ENCODE assay signal across 1 cellular context in the genomic region with DNA sequence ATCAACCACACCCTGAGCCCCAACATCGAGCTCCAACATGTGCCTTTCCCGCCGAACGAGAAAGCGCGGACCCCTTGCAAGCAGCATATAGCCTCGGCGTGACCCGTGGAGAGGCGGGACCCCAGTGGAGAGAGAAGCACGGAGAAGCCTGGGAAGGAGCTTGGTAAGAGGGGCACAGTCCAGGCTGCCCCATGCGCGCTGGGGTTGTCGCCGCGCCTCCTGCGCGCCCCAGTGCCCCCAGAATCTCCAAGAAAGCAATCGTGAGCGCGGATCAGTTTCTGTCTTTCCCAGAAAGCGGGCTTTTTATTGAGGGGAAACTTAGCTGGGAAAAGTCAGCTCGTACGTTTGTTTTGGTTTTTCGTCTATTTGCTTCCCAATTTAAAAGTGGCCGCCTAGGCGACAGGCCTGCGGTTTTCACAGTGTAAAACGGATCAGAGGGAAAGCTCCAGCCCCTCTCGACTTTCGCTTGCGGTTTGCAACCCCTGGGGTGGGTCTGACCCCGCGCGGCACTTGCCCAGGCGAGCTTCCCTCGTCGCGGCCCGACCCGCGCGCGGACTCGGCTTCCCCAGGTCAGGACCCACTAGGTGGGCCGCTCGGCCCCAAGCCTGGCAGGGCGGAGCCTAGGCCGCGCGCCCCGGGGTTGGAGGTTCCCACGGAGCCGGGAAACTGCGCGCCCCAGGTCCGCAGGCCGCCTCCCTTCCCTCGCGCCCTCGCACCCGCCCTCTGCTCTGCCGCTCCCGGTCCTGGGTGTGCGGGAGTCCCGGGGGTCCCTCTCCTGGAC.
TF ChIP-seq lines count a peak whose summit lies in the region.

No MANE protein-coding gene starts in this region.

TF ChIP-seq in GM23338, 12 proteins besides CTCF, POLR2A, EP300 and RAD21:
- TF ChIP-seq, protein P1, sequence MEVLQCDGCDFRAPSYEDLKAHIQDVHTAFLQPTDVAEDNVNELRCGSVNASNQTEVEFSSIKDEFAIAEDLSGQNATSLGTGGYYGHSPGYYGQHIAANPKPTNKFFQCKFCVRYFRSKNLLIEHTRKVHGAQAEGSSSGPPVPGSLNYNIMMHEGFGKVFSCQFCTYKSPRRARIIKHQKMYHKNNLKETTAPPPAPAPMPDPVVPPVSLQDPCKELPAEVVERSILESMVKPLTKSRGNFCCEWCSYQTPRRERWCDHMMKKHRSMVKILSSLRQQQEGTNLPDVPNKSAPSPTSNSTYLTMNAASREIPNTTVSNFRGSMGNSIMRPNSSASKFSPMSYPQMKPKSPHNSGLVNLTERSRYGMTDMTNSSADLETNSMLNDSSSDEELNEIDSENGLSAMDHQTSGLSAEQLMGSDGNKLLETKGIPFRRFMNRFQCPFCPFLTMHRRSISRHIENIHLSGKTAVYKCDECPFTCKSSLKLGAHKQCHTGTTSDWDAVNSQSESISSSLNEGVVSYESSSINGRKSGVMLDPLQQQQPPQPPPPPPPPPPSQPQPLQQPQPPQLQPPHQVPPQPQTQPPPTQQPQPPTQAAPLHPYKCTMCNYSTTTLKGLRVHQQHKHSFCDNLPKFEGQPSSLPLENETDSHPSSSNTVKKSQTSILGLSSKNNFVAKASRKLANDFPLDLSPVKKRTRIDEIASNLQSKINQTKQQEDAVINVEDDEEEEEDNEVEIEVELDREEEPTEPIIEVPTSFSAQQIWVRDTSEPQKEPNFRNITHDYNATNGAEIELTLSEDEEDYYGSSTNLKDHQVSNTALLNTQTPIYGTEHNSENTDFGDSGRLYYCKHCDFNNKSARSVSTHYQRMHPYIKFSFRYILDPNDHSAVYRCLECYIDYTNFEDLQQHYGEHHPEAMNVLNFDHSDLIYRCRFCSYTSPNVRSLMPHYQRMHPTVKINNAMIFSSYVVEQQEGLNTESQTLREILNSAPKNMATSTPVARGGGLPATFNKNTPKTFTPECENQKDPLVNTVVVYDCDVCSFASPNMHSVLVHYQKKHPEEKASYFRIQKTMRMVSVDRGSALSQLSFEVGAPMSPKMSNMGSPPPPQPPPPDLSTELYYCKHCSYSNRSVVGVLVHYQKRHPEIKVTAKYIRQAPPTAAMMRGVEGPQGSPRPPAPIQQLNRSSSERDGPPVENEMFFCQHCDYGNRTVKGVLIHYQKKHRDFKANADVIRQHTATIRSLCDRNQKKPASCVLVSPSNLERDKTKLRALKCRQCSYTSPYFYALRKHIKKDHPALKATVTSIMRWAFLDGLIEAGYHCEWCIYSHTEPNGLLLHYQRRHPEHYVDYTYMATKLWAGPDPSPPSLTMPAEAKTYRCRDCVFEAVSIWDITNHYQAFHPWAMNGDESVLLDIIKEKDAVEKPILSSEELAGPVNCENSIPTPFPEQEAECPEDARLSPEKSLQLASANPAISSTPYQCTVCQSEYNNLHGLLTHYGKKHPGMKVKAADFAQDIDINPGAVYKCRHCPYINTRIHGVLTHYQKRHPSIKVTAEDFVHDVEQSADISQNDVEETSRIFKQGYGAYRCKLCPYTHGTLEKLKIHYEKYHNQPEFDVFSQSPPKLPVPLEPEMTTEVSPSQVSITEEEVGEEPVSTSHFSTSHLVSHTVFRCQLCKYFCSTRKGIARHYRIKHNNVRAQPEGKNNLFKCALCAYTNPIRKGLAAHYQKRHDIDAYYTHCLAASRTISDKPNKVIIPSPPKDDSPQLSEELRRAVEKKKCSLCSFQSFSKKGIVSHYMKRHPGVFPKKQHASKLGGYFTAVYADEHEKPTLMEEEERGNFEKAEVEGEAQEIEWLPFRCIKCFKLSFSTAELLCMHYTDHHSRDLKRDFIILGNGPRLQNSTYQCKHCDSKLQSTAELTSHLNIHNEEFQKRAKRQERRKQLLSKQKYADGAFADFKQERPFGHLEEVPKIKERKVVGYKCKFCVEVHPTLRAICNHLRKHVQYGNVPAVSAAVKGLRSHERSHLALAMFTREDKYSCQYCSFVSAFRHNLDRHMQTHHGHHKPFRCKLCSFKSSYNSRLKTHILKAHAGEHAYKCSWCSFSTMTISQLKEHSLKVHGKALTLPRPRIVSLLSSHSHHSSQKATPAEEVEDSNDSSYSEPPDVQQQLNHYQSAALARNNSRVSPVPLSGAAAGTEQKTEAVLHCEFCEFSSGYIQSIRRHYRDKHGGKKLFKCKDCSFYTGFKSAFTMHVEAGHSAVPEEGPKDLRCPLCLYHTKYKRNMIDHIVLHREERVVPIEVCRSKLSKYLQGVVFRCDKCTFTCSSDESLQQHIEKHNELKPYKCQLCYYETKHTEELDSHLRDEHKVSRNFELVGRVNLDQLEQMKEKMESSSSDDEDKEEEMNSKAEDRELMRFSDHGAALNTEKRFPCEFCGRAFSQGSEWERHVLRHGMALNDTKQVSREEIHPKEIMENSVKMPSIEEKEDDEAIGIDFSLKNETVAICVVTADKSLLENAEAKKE (CRISPR knock-in tag; IDR thresholded peaks at IDR 0.05): no peak
- no peak for TF ChIP-seq EZH2phosphoT487 (IDR thresholded peaks at IDR 0.05; ENCODE audit: unreplicated experiment)
- TF ChIP-seq, protein P2, sequence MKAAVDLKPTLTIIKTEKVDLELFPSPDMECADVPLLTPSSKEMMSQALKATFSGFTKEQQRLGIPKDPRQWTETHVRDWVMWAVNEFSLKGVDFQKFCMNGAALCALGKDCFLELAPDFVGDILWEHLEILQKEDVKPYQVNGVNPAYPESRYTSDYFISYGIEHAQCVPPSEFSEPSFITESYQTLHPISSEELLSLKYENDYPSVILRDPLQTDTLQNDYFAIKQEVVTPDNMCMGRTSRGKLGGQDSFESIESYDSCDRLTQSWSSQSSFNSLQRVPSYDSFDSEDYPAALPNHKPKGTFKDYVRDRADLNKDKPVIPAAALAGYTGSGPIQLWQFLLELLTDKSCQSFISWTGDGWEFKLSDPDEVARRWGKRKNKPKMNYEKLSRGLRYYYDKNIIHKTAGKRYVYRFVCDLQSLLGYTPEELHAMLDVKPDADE (IDR thresholded peaks at IDR 0.05): no peak
- no peak for TF ChIP-seq EZH2 (IDR thresholded peaks at IDR 0.05; ENCODE audit: low read depth, unreplicated experiment)
- no peak for TF ChIP-seq CREB1 (CRISPR knock-in tag; IDR thresholded peaks at IDR 0.05; ENCODE audit: low read depth)
- TF ChIP-seq STAT1 (IDR thresholded peaks at IDR 0.05; ENCODE audit: unreplicated experiment): no peak
- TF ChIP-seq, protein P3, sequence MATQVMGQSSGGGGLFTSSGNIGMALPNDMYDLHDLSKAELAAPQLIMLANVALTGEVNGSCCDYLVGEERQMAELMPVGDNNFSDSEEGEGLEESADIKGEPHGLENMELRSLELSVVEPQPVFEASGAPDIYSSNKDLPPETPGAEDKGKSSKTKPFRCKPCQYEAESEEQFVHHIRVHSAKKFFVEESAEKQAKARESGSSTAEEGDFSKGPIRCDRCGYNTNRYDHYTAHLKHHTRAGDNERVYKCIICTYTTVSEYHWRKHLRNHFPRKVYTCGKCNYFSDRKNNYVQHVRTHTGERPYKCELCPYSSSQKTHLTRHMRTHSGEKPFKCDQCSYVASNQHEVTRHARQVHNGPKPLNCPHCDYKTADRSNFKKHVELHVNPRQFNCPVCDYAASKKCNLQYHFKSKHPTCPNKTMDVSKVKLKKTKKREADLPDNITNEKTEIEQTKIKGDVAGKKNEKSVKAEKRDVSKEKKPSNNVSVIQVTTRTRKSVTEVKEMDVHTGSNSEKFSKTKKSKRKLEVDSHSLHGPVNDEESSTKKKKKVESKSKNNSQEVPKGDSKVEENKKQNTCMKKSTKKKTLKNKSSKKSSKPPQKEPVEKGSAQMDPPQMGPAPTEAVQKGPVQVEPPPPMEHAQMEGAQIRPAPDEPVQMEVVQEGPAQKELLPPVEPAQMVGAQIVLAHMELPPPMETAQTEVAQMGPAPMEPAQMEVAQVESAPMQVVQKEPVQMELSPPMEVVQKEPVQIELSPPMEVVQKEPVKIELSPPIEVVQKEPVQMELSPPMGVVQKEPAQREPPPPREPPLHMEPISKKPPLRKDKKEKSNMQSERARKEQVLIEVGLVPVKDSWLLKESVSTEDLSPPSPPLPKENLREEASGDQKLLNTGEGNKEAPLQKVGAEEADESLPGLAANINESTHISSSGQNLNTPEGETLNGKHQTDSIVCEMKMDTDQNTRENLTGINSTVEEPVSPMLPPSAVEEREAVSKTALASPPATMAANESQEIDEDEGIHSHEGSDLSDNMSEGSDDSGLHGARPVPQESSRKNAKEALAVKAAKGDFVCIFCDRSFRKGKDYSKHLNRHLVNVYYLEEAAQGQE (IDR thresholded peaks at IDR 0.05; ENCODE audit: unreplicated experiment): no peak
- TF ChIP-seq NANOG (IDR thresholded peaks at IDR 0.05; ENCODE audit: borderline replicate concordance): no peak
- no peak for TF ChIP-seq POLR2AphosphoS5 (IDR thresholded peaks at IDR 0.05; ENCODE audit: low read depth)
- no peak for TF ChIP-seq ZNF114 (CRISPR knock-in tag; IDR thresholded peaks at IDR 0.05)
- TF ChIP-seq ZNF331 (CRISPR knock-in tag; IDR thresholded peaks at IDR 0.05; ENCODE audit: low read depth): no peak
- no peak for TF ChIP-seq JUNB (IDR thresholded peaks at IDR 0.05; ENCODE audit: unreplicated experiment)
